In the genomic region with DNA sequence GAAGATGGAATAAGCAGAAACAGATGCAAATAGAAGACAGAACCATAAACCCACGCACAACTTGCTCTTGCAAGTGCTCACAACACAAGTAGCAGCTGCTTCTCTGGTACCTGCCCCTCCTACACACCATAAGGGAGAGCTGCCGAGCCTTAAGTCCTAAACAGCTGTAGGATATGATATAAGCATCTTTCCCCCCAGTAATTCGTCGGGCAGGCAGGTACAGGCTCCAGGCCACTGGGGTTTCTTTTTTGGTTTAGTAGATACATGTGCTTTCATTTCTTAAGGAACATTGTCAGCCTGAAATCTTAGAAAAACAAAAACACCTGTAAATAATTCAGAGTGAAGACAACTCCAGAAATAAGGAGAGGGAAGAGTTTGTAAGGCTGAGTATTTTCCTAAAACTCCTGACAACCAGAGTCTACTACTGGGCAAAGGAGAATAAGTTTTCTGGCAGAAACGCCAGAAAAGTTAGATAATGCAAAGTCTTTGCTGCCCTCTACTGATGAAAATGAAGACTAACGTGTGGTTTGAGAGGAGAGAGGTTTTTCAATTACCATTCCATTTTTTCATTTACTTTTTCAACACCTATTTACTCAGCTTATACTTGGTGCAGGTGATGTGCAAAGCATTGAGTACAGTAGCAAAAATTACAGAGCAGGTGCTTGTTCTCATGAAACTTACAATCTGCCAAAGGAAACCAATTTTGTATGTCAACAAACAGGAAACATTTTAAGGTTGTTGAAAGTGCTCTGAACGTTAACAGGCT, we compare ENCODE assay signal across 8 cellular contexts. TPM values are rescaled to one million over a fixed set of nuclear protein-coding genes. Genes with fewer than 3 reads are reported as not detected.
DNase-seq lines count a peak whose midpoint lies in the region; ATAC-seq, FAIRE-seq and TF ChIP-seq lines count a peak whose summit lies in the region.

No MANE protein-coding gene starts in this region.

- H3K27ac Mint-ChIP-seq in CD4-positive, alpha-beta memory T cell = no peak overlapping the region

- intact Hi-C loops in CD4-positive, alpha-beta memory T cell (cut with micrococcal nuclease) = loop anchor here (1.0 kb wide), 1 partner anchor 136 kb away; no protein-coding TSS in a partner anchor
- intact Hi-C loops in Panc1 (cut with micrococcal nuclease; ENCODE audit: unreplicated experiment) (loop anchor here (1.0 kb wide), 1 partner anchor 136 kb away; no protein-coding TSS in a partner anchor), mucosa of descending colon (cut with DNase I, micrococcal nuclease) (no loop called here)

- peak; percentile 74 for FAIRE-seq in endometrium (lab: Jason Lieb, UNC)

- no peaks in the 10 kb centered on the region for H3K36me3 ChIP-seq in CD4-positive, alpha-beta memory T cell (ENCODE audit: insufficient read depth, low read length)
- H3K36me3 ChIP-seq in Panc1 (ENCODE audit: control insufficient read depth, insufficient read depth, low read length) (no peaks in the 10 kb centered on the region), mucosa of descending colon (ENCODE audit: low read depth) (no peaks in the 10 kb centered on the region)

- in situ Hi-C loops in Panc1 (cut with HindIII; ENCODE audit: low pct_unique_long_range_greater_than_20kb, low sequenced_read_pairs) = no loop called here

- H3K4me1 Mint-ChIP-seq in CD4-positive, alpha-beta memory T cell = peaks cover 3 to 5% (median 4%) of the 10 kb centered on the region in 4 donors

- CTCF ChIA-PET in CD4-positive, alpha-beta memory T cell (lab: Charles Lee; ENCODE audit: partially characterized antibody) = interaction anchor here (1.0 to 4.3 kb wide), 12 partner anchors 9 to 142 kb away, joined by 3 to 19 read pairs (median 5); a partner anchor contains a TSS
- CTCF ChIA-PET in Panc1 (lab: Charles Lee) = no interaction called here

- no peak overlapping the region for H3K4me3 ChIP-seq in CD4-positive, alpha-beta memory T cell (ENCODE audit: low read length in 2 of 2)
- no peak overlapping the region for H3K4me3 ChIP-seq in Panc1 (ENCODE audit: low read depth in 2 of 2, low read length in 2 of 2)
- no peak overlapping the region for H3K4me3 ChIP-seq in mucosa of descending colon

- no peaks in the 10 kb centered on the region for H3K9me3 Mint-ChIP-seq in CD4-positive, alpha-beta memory T cell

- no peak overlapping the region for H3K27ac ChIP-seq in CD4-positive, alpha-beta memory T cell (ENCODE audit: low read depth, low read length)
- no peak overlapping the region for H3K27ac ChIP-seq in Panc1 (ENCODE audit: low read length)

- no peaks in the 10 kb centered on the region for H3K4me1 ChIP-seq in CD4-positive, alpha-beta memory T cell (ENCODE audit: insufficient read depth, low read length)
- H3K4me1 ChIP-seq in Panc1 (ENCODE audit: control insufficient read depth, insufficient read depth, low read length) = 0 out of 2 replicates have a peak, but pooled peaks cover 2% of the 10 kb centered on the region
- H3K4me1 ChIP-seq in mucosa of descending colon (ENCODE audit: low read depth) = no peaks in the 10 kb centered on the region

- no peak overlapping the region for H3K4me3 Mint-ChIP-seq in CD4-positive, alpha-beta memory T cell

- no peaks in the 10 kb centered on the region for H3K9me3 ChIP-seq in CD4-positive, alpha-beta memory T cell (ENCODE audit: control insufficient read depth in 1 of 2, low read length in 2 of 2)
- H3K9me3 ChIP-seq in Panc1 (ENCODE audit: control insufficient read depth, insufficient read depth, low read depth, low read length) = no peaks in the 10 kb centered on the region
- H3K9me3 ChIP-seq in mucosa of descending colon = no peaks in the 10 kb centered on the region

- TF ChIP-seq CTCF in Panc1 (IDR thresholded peaks at IDR 0.05) = peak; percentile 73
- peak; percentile 13 for TF ChIP-seq CTCF in mucosa of descending colon (IDR thresholded peaks at IDR 0.05)

- no peaks in the 10 kb centered on the region for H3K36me3 Mint-ChIP-seq in CD4-positive, alpha-beta memory T cell

- POLR2A ChIA-PET in CD4-positive, alpha-beta memory T cell (lab: Charles Lee; ENCODE audit: partially characterized antibody) = no interaction called here
- POLR2A ChIA-PET in Panc1 (lab: Charles Lee) = no interaction called here

- DNase-seq in CD4-positive, alpha-beta memory T cell = peak in 4 of 5 donors; percentile 30 to 47 (median 37)
- peak; percentile 36 for DNase-seq in HT1080 (ENCODE audit: low read depth)
- no peak for DNase-seq in Panc1 (ENCODE audit: low read depth, low spot score)
- DNase-seq in mucosa of descending colon = no peak
- no peak for DNase-seq in activated CD4-positive, alpha-beta T cell treated with anti-CD3 and anti-CD28 coated beads for 48 hours

- H3K27me3 Mint-ChIP-seq in CD4-positive, alpha-beta memory T cell = peaks cover 11 to 15% of the 10 kb centered on the region in 2 donors

- no peaks in the 10 kb centered on the region for H3K27me3 ChIP-seq in CD4-positive, alpha-beta memory T cell (ENCODE audit: insufficient read depth, low read length)
- H3K27me3 ChIP-seq in Panc1 (ENCODE audit: control insufficient read depth, insufficient read depth, low read length) = no peaks in the 10 kb centered on the region

- ATAC-seq in GM18909 (IDR thresholded peaks at IDR 0.05; ENCODE audit: poor library complexity, unreplicated experiment) (peak; percentile 82), Panc1 (peak; percentile 85), mucosa of descending colon (peak; percentile 60), HG03457 (IDR thresholded peaks at IDR 0.05; ENCODE audit: unreplicated experiment) (no peak)

- no TSS peak for BruUV-seq in Panc1 (replicated peaks; lab: Mats Ljungman, UMichigan)

RNA-seq across cellular contexts. Expression of a gene that starts 20.1 kb away (rescaled TPM):
- 10 to 100 TPM; 67.9 to 68.5 TPM for total RNA-seq in CD4-positive, alpha-beta memory T cell
- 10 to 100 TPM; 20.3 to 46.4 TPM for polyA plus RNA-seq in CD4-positive, alpha-beta memory T cell
- total RNA-seq in HT1080 (2014; rRNA removed; shearing (Covaris generic)) = 46.6 and 48.9 TPM in 2 replicates
- 48.2 and 55.5 TPM in 2 replicates for polyA plus RNA-seq in HT1080 (2015; cell fraction: cytosol; rRNA removed)
- polyA plus RNA-seq in HT1080 (2015; cell fraction: nucleus; rRNA removed) = 306 and 309 TPM in 2 replicates
- total RNA-seq in Panc1 (2021; ENCODE audit: unreplicated experiment) (75.9 TPM), mucosa of descending colon (10 to 100 TPM; 44.3 to 63.8 (median 55.4) TPM)
- polyA plus RNA-seq in Panc1 (2012; ENCODE audit: insufficient read length) = 30.7 TPM

Comparison
In these comparisons a context has a peak if more than half of its experiments do, and no peak if none do; other contexts are left out.
1. DNase-seq: peak in CD4-positive, alpha-beta memory T cell (4 of 5) and HT1080 (single experiment); none in Panc1 (single experiment), mucosa of descending colon (0 of 3) and activated CD4-positive, alpha-beta T cell treated with anti-CD3 and anti-CD28 coated beads for 48 hours (single experiment).
2. intact Hi-C loops: an anchor here in CD4-positive, alpha-beta memory T cell (1.0 kb wide) and Panc1 (1.0 kb wide); none called in mucosa of descending colon.